ENCODE assay signal across 11 cellular contexts in the genomic region with DNA sequence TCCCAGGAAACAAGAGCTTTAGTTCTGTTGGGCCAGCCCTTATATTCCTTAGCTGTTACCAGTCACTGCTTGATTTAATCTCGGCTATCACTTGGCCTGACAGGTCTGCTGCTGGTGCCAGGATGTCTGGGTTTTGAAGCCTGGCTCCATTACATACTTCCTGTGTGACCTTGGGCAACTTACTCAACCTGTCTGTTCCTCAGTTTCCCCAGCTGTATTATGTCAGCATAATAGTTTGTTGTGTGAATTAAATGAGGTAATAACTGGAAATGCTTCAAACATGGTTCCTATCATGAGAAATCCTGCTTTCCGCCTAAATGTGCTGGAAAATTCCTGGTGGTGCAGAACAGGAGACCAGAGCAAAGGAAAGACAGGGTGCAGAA. TPM values are rescaled to one million over a fixed set of nuclear protein-coding genes. Genes with fewer than 3 reads are reported as not detected.
DNase-seq lines count a peak whose midpoint lies in the region; ATAC-seq and TF ChIP-seq lines count a peak whose summit lies in the region.
"Had no signal": no experiment of that assay in that cellular context is flagged by ENCODE, and none has a peak within 500 bp of the region (broad histone marks: within the 10 kb centered on the region; RNA-seq: fewer than 3 reads in every experiment).

No MANE protein-coding gene starts in this region.

- peak overlapping the region; percentile 77 for H3K27ac Mint-ChIP-seq in Caco-2 (ENCODE audit: unreplicated experiment)

- WGBS in upper lobe of left lung, 2 donors, result 61 to 62% methylated on average over 2 of the region's 2 CpGs

- peak overlapping the region; percentile 66 for H3K4me3 Mint-ChIP-seq in Caco-2 (ENCODE audit: unreplicated experiment)

- POLR2A ChIA-PET in Caco-2 (lab: Charles Lee), result no interaction called here

- TF ChIP-seq CTCF in Caco-2 (IDR thresholded peaks at IDR 0.05; ENCODE audit: insufficient read depth in 1 of 2, low read depth in 1 of 2, low read length in 1 of 2, severe bottlenecking in 1 of 2, unreplicated experiment in 1 of 2), result no peak
- no peak for TF ChIP-seq CTCF in dorsolateral prefrontal cortex (IDR thresholded peaks at IDR 0.05 in 54 of 56, conservative IDR thresholded peaks at IDR 0.05 in 2 of 56; ENCODE audit: low read depth in 1 of 56, partially characterized antibody in 56 of 56)
- TF ChIP-seq CTCF in upper lobe of left lung (IDR thresholded peaks at IDR 0.05), result no peak

- H3K36me3 ChIP-seq in Caco-2 (ENCODE audit: control insufficient read depth, insufficient read depth, low read length) (no peaks in the 10 kb centered on the region), muscle layer of duodenum (ENCODE audit: control insufficient read depth in 1 of 2, insufficient read depth in 2 of 2, low read length in 2 of 2) (no peaks in the 10 kb centered on the region), upper lobe of left lung (no peaks in the 10 kb centered on the region)

- intact Hi-C loops in Caco-2 (cut with micrococcal nuclease; ENCODE audit: unreplicated experiment), result loop anchor here (10.0 kb wide), 1 partner anchor 54 kb away; the partner anchor contains the start of gene MAPT
- intact Hi-C loops in dorsolateral prefrontal cortex (cut with DNase I), result loop anchor here in 1 of 2 donors (5.0 kb wide), 1 partner anchor 96 kb away; no protein-coding TSS in a partner anchor

- no peaks in the 10 kb centered on the region for H3K4me1 Mint-ChIP-seq in Caco-2 (ENCODE audit: low read depth, unreplicated experiment)

- peaks cover 21% of the 10 kb centered on the region for H3K27me3 Mint-ChIP-seq in Caco-2 (ENCODE audit: insufficient read depth, unreplicated experiment)

- no peaks in the 10 kb centered on the region for H3K9me3 Mint-ChIP-seq in Caco-2 (ENCODE audit: unreplicated experiment)
- H3K9me3 Mint-ChIP-seq: CD8-positive, alpha-beta memory T cell; stimulated activated naive B cell treated with anti-CD40 and anti-IgM and Interleukin-4, amounts not matched to agents 10 μg/mL and 1 μg/mL and 100 μg/mL, for 72 hours had no signal

- no peak for DNase-seq in Caco-2
- no peak for DNase-seq in Jurkat, Clone E6-1 (ENCODE audit: low read depth, low spot score)
- DNase-seq in dorsolateral prefrontal cortex, result peak in 2 of 10 donors; percentile 4 to 16
- no peak for DNase-seq in amniotic stem cell (lab: John Stamatoyannopoulos, UW)
- DNase-seq in activated CD8-positive, alpha-beta memory T cell treated with anti-CD3 and anti-CD28 coated beads for 24 hours, result no peak
- no peak for DNase-seq in upper lobe of left lung

- H3K27ac ChIP-seq in dorsolateral prefrontal cortex (peak overlapping the region; percentile 11 to 99 (median 96)), muscle layer of duodenum (ENCODE audit: low read length) (no peak overlapping the region), upper lobe of left lung (no peak overlapping the region)

- ATAC-seq in GM19452 (IDR thresholded peaks at IDR 0.05; ENCODE audit: unreplicated experiment) (no peak), upper lobe of left lung (ENCODE audit: low FRiP score in 2 of 2) (no peak)

- TF ChIP-seq EP300 in upper lobe of left lung (IDR thresholded peaks at IDR 0.05), result no peak

- H3K4me1 ChIP-seq in Caco-2, result no peaks in the 10 kb centered on the region
- peaks cover 0 to 8% of the 10 kb centered on the region in 2 donors for H3K4me1 ChIP-seq in muscle layer of duodenum (ENCODE audit: control insufficient read depth in 1 of 2, insufficient read depth in 2 of 2, low read length in 2 of 2)
- H3K4me1 ChIP-seq in upper lobe of left lung, result peaks cover 4 to 13% (median 12%) of the 10 kb centered on the region in 4 donors

- H3K4me3 ChIP-seq in Caco-2 (ENCODE audit: low read depth, low read length) (no peak overlapping the region), dorsolateral prefrontal cortex (peak overlapping the region in 50 of 59 donors; percentile 2 to 55 (median 36)), muscle layer of duodenum (ENCODE audit: low read depth in 1 of 2, low read length in 2 of 2) (peak overlapping the region; percentile 8 to 32), upper lobe of left lung (peak overlapping the region in 1 of 4 donors; percentile 22)
- peak overlapping the region; percentile 25; the same call in 1 of the 2 replicates for H3K4me3 ChIP-seq in Jurkat, Clone E6-1 (ENCODE audit: low read length)

- no peaks in the 10 kb centered on the region for H3K36me3 Mint-ChIP-seq in Caco-2 (ENCODE audit: insufficient read depth, unreplicated experiment)
- H3K36me3 Mint-ChIP-seq: CD8-positive, alpha-beta memory T cell; naive thymus-derived CD4-positive, alpha-beta T cell had no signal

- no TSS peak for BruUV-seq in Caco-2 (replicated peaks; lab: Mats Ljungman, UMichigan)

- H3K27me3 ChIP-seq in Caco-2 (replicated peaks; ENCODE audit: control insufficient read depth, insufficient read depth, low read length) (no peaks in the 10 kb centered on the region), dorsolateral prefrontal cortex (no peaks in the 10 kb centered on the region), muscle layer of duodenum (ENCODE audit: low read depth, low read length) (peaks cover 11% of the 10 kb centered on the region), upper lobe of left lung (peaks cover 0 to 5% (median 0%) of the 10 kb centered on the region in 4 donors)

- H3K9me3 ChIP-seq in Caco-2 (no peaks in the 10 kb centered on the region), muscle layer of duodenum (ENCODE audit: control insufficient read depth in 1 of 2, low read length in 2 of 2) (no peaks in the 10 kb centered on the region), upper lobe of left lung (no peaks in the 10 kb centered on the region)

- CTCF ChIA-PET in Caco-2 (lab: Charles Lee), result interaction anchor here (1.2 kb wide), 1 partner anchor 308 kb away, joined by 3 read pairs; no protein-coding TSS in a partner anchor

- TF ChIP-seq POLR2A in upper lobe of left lung (IDR thresholded peaks at IDR 0.05), result no peak

RNA-seq across cellular contexts. Expression of gene STH, which starts 50.6 kb away (rescaled TPM):
- not detected in 2 replicates for total RNA-seq in Caco-2 (2022)
- not detected for polyA plus RNA-seq in Jurkat, Clone E6-1 (2012; ENCODE audit: insufficient read depth, insufficient read length)
- 10 to 100 TPM in 84 of 120 experiments, 1 to 10 TPM in 36; 1.8 to 35.0 (median 12.2) TPM for total RNA-seq in dorsolateral prefrontal cortex
- not detected for total RNA-seq in upper lobe of left lung
- total RNA-seq: CD8-positive, alpha-beta memory T cell; naive thymus-derived CD4-positive, alpha-beta T cell had no signal
- polyA plus RNA-seq: CD8-positive, alpha-beta memory T cell; naive thymus-derived CD4-positive, alpha-beta T cell had no signal

RNA-seq across cellular contexts. Expression of gene MAPT, which starts 54.1 kb away (rescaled TPM):
- total RNA-seq in Caco-2 (2022), result 0.60 and 0.95 TPM in 2 replicates
- polyA plus RNA-seq in Jurkat, Clone E6-1 (2012; ENCODE audit: insufficient read depth, insufficient read length), result 16.8 TPM
- total RNA-seq in dorsolateral prefrontal cortex, result 100 to 1,000 TPM; 323 to 524 (median 437) TPM
- total RNA-seq in upper lobe of left lung, result 1 to 10 TPM; 2.1 to 3.7 (median 2.8) TPM

Comparison
In these comparisons a context has a peak if more than half of its experiments do, and no peak if none do; other contexts are left out.
1. H3K27ac ChIP-seq: peak in dorsolateral prefrontal cortex (59 of 59); none in muscle layer of duodenum (single experiment) and upper lobe of left lung (0 of 4).
2. RNA of gene MAPT, which starts 54.1 kb away (total RNA-seq): 323 to 524 TPM in dorsolateral prefrontal cortex; 2.1 to 3.7 TPM in upper lobe of left lung and 0.60 to 0.95 TPM in Caco-2; every median in the first group is over 10 times any median in the second.